In genomic region chr1:165828581-165829329, GRCh38 we compare ENCODE assay signal across 1 cellular context.
TF ChIP-seq lines count a peak whose summit lies in the region.

No MANE protein-coding gene starts in this region.

TF ChIP-seq in HepG2, 621 proteins besides CTCF, POLR2A, EP300 and RAD21 (continued from another document and continues in another):
- no peak for TF ChIP-seq DDIT3 (CRISPR knock-in tag; IDR thresholded peaks at IDR 0.05)
- TF ChIP-seq ZNF101 (CRISPR knock-in tag; IDR thresholded peaks at IDR 0.05; ENCODE audit: borderline replicate concordance, low read depth): no peak
- TF ChIP-seq ZNF816 (CRISPR knock-in tag; IDR thresholded peaks at IDR 0.05; ENCODE audit: borderline replicate concordance): no peak
- peak; percentile 12; the same call in 1 of the 2 replicates for TF ChIP-seq NFRKB (IDR thresholded peaks at IDR 0.05)
- TF ChIP-seq STAG1 (CRISPR knock-in tag; IDR thresholded peaks at IDR 0.05): peak; percentile 10; the same call in 1 of the 2 replicates
- TF ChIP-seq MTA1 (CRISPR knock-in tag; IDR thresholded peaks at IDR 0.05; ENCODE audit: borderline replicate concordance): no peak
- TF ChIP-seq ZNF775 (CRISPR knock-in tag; IDR thresholded peaks at IDR 0.05; ENCODE audit: borderline replicate concordance): no peak
- no peak for TF ChIP-seq DBP (CRISPR knock-in tag; IDR thresholded peaks at IDR 0.05; ENCODE audit: not compliant biosample characterization)
- TF ChIP-seq ZNF768 (CRISPR knock-in tag; IDR thresholded peaks at IDR 0.05): no peak
- TF ChIP-seq FOXA1 (IDR thresholded peaks at IDR 0.05): no peak
- peak; percentile 38; the same call in 1 of the 2 replicates for TF ChIP-seq FOXA1 (CRISPR knock-in tag; IDR thresholded peaks at IDR 0.05)
- TF ChIP-seq DR1 (CRISPR knock-in tag; IDR thresholded peaks at IDR 0.05): peak; percentile 24; the same call in 1 of the 2 replicates
- no peak for TF ChIP-seq LBX2 (CRISPR knock-in tag; IDR thresholded peaks at IDR 0.05; ENCODE audit: borderline replicate concordance)
- TF ChIP-seq KLF13 (CRISPR knock-in tag; IDR thresholded peaks at IDR 0.05): no peak
- TF ChIP-seq MXD1 (CRISPR knock-in tag; IDR thresholded peaks at IDR 0.05): peak; percentile 4; the same call in 1 of the 2 replicates
- no peak for TF ChIP-seq ERF (CRISPR knock-in tag; IDR thresholded peaks at IDR 0.05)
- TF ChIP-seq ZEB1 (IDR thresholded peaks at IDR 0.05; ENCODE audit: insufficient replicate concordance, low read depth): no peak
- no peak for TF ChIP-seq ELF1 (CRISPR knock-in tag; IDR thresholded peaks at IDR 0.05)
- TF ChIP-seq ZNF672 (CRISPR knock-in tag; IDR thresholded peaks at IDR 0.05): no peak
- TF ChIP-seq HMGXB4 (CRISPR knock-in tag; IDR thresholded peaks at IDR 0.05; ENCODE audit: borderline replicate concordance in 1 of 2, low read depth in 1 of 2): 0 out of 4 replicates have a peak, but pooled peaks of 1 of the 2 experiments have one; percentile 45
- no peak for TF ChIP-seq NFIB (CRISPR knock-in tag; IDR thresholded peaks at IDR 0.05; ENCODE audit: borderline replicate concordance)
- TF ChIP-seq BCLAF1 (IDR thresholded peaks at IDR 0.05): no peak
- no peak for TF ChIP-seq TRIM22 (IDR thresholded peaks at IDR 0.05)
- TF ChIP-seq CERS6 (CRISPR knock-in tag; IDR thresholded peaks at IDR 0.05): no peak
- no peak; the same call in 1 of the 2 replicates for TF ChIP-seq ZNF335 (CRISPR knock-in tag; IDR thresholded peaks at IDR 0.05)
- no peak; the same call in 1 of the 2 replicates for TF ChIP-seq ZNF557 (CRISPR knock-in tag; IDR thresholded peaks at IDR 0.05)
- TF ChIP-seq CHD4 (IDR thresholded peaks at IDR 0.05; ENCODE audit: borderline replicate concordance, low read length): no peak
- TF ChIP-seq ZNF619 (CRISPR knock-in tag; IDR thresholded peaks at IDR 0.05): no peak
- no peak for TF ChIP-seq MYNN (CRISPR knock-in tag; IDR thresholded peaks at IDR 0.05; ENCODE audit: low read depth)
- TF ChIP-seq ZNF121 (CRISPR knock-in tag; IDR thresholded peaks at IDR 0.05): no peak
- 0 out of 2 replicates have a peak, but pooled peaks have one; percentile 13 for TF ChIP-seq RARA (CRISPR knock-in tag; IDR thresholded peaks at IDR 0.05)
- TF ChIP-seq CBX5 (CRISPR knock-in tag; IDR thresholded peaks at IDR 0.05; ENCODE audit: borderline replicate concordance): no peak
- TF ChIP-seq ZMYM2 (CRISPR knock-in tag; IDR thresholded peaks at IDR 0.05): no peak
- no peak for TF ChIP-seq ZNF451 (CRISPR knock-in tag; IDR thresholded peaks at IDR 0.05)
- no peak for TF ChIP-seq PHF5A (CRISPR knock-in tag; IDR thresholded peaks at IDR 0.05; ENCODE audit: low read depth, unreplicated experiment)
- peak; percentile 59; the same call in 1 of the 2 replicates for TF ChIP-seq SAP130 (CRISPR knock-in tag; IDR thresholded peaks at IDR 0.05; ENCODE audit: low read depth)
- no peak for TF ChIP-seq TAF15 (IDR thresholded peaks at IDR 0.05; ENCODE audit: low read depth, low read length, poor library complexity, severe bottlenecking)
- no peak for TF ChIP-seq ZMYM3 (CRISPR knock-in tag; IDR thresholded peaks at IDR 0.05)
- TF ChIP-seq IKZF1 (IDR thresholded peaks at IDR 0.05): no peak
- TF ChIP-seq SALL1 (CRISPR knock-in tag; IDR thresholded peaks at IDR 0.05): peak; percentile 49
- TF ChIP-seq ZBTB42 (CRISPR knock-in tag; IDR thresholded peaks at IDR 0.05): no peak
- TF ChIP-seq ZNF460 (CRISPR knock-in tag; IDR thresholded peaks at IDR 0.05; ENCODE audit: borderline replicate concordance): no peak
- no peak for TF ChIP-seq NR2F1 (CRISPR knock-in tag; IDR thresholded peaks at IDR 0.05)
- 0 out of 2 replicates have a peak, but pooled peaks have one; percentile 41 for TF ChIP-seq ISL2 (CRISPR knock-in tag; IDR thresholded peaks at IDR 0.05)
- no peak for TF ChIP-seq GATA4 (IDR thresholded peaks at IDR 0.05; ENCODE audit: borderline replicate concordance, low read depth)
- no peak for TF ChIP-seq TBP (CRISPR knock-in tag; IDR thresholded peaks at IDR 0.05)
- TF ChIP-seq NFKB2 (CRISPR knock-in tag; IDR thresholded peaks at IDR 0.05; ENCODE audit: borderline replicate concordance): no peak
- no peak for TF ChIP-seq SPEN (CRISPR knock-in tag; IDR thresholded peaks at IDR 0.05; ENCODE audit: low read depth)
- no peak for TF ChIP-seq EZH2 (conservative IDR thresholded peaks at IDR 0.05; ENCODE audit: low read depth, low read length)
- no peak for TF ChIP-seq ZNF652 (CRISPR knock-in tag; IDR thresholded peaks at IDR 0.05; ENCODE audit: borderline replicate concordance, low read depth)
- no peak for TF ChIP-seq NAIF1 (CRISPR knock-in tag; IDR thresholded peaks at IDR 0.05; ENCODE audit: borderline replicate concordance)
- TF ChIP-seq ZNF3 (CRISPR knock-in tag; IDR thresholded peaks at IDR 0.05): no peak
- no peak for TF ChIP-seq ELF4 (CRISPR knock-in tag; IDR thresholded peaks at IDR 0.05; ENCODE audit: borderline replicate concordance)
- TF ChIP-seq CBX1 (IDR thresholded peaks at IDR 0.05; ENCODE audit: low read depth): no peak
- no peak for TF ChIP-seq RNF219 (CRISPR knock-in tag; IDR thresholded peaks at IDR 0.05)
- no peak for TF ChIP-seq MED13 (CRISPR knock-in tag; IDR thresholded peaks at IDR 0.05)
